ENCODE assay signal across 8 cellular contexts in the genomic region with DNA sequence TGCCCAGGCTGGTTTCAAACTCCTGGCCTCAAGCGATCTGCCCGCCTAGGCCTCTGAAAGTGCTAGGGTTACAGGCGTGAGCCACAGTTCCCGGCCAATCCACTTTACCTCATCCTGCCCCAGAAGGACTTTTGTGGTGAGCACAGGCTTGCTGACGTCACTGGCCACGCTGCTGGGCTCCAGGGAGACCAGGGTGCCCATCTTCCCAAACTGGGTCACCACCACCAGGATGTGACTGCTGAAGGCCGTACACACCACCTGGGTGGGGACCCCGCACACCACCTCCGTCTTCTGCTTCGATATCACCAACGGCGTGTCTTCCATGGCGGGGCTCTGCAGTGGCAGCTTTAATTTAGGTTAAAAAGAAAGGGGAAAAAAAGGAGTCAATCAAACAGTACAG. TPM values are rescaled to one million over a fixed set of nuclear protein-coding genes. Genes with fewer than 3 reads are reported as not detected.
DNase-seq lines count a peak whose midpoint lies in the region; ATAC-seq and TF ChIP-seq lines count a peak whose summit lies in the region.

No MANE protein-coding gene starts in this region.

- no peaks in the 10 kb centered on the region for H3K36me3 ChIP-seq in GM23338 (ENCODE audit: insufficient read depth)

- H3K9me3 Mint-ChIP-seq in GM23338 (no peaks in the 10 kb centered on the region), natural killer cell (no peaks in the 10 kb centered on the region)

- peaks cover 31% of the 10 kb centered on the region for H3K4me1 Mint-ChIP-seq in GM23338
- H3K4me1 Mint-ChIP-seq in natural killer cell = peaks cover 17 to 20% of the 10 kb centered on the region in 2 donors

- DNase-seq in GM23338 (ENCODE audit: low spot score) = no peak
- DNase-seq in RPMI7951 (ENCODE audit: low read depth) = peak; percentile 88
- DNase-seq in dorsolateral prefrontal cortex = no peak
- no peak for DNase-seq in natural killer cell
- no peak for DNase-seq in anterior cingulate cortex (lab: John Stamatoyannopoulos, UW)

- ATAC-seq in GM23338 (no peak), natural killer cell (no peak), HG03095 (IDR thresholded peaks at IDR 0.05; ENCODE audit: unreplicated experiment) (no peak), HG03342 (IDR thresholded peaks at IDR 0.05; ENCODE audit: unreplicated experiment) (no peak), HG03457 (IDR thresholded peaks at IDR 0.05; ENCODE audit: unreplicated experiment) (no peak)

- H3K27me3 Mint-ChIP-seq in GM23338 (ENCODE audit: insufficient read depth, low read depth, poor library complexity) = peaks cover 5% of the 10 kb centered on the region
- H3K27me3 Mint-ChIP-seq in natural killer cell (ENCODE audit: low read depth in 2 of 2) = no peaks in the 10 kb centered on the region

- no peaks in the 10 kb centered on the region for H3F3A ChIP-seq in GM23338 (replicated peaks; ENCODE audit: low read depth)

- H3K27ac Mint-ChIP-seq in GM23338 (peak overlapping the region; percentile 71), natural killer cell (peak overlapping the region; percentile 85 to 88)

- H2AFZ ChIP-seq in GM23338 = no peak overlapping the region

- H4K20me1 ChIP-seq in GM23338 (replicated peaks; ENCODE audit: insufficient read depth) = no peaks in the 10 kb centered on the region

- H3K27me3 ChIP-seq in GM23338 (ENCODE audit: insufficient read depth) (no peaks in the 10 kb centered on the region), dorsolateral prefrontal cortex (no peaks in the 10 kb centered on the region)

- H3K4me3 Mint-ChIP-seq in GM23338 (peak overlapping the region; percentile 72), natural killer cell (peak overlapping the region; percentile 85)

- H3K36me3 Mint-ChIP-seq in GM23338 (ENCODE audit: low read depth) (peaks cover 44% of the 10 kb centered on the region), natural killer cell (no peaks in the 10 kb centered on the region)

- H3K27ac ChIP-seq in GM23338 (ENCODE audit: low read depth) = no peak overlapping the region
- H3K27ac ChIP-seq in dorsolateral prefrontal cortex = peak overlapping the region in 32 of 59 donors; percentile 16 to 98 (median 94)

- TF ChIP-seq CTCF in GM23338 (conservative IDR thresholded peaks at IDR 0.05; ENCODE audit: low read depth in 2 of 2) (no peak), dorsolateral prefrontal cortex (IDR thresholded peaks at IDR 0.05 in 54 of 56, conservative IDR thresholded peaks at IDR 0.05 in 2 of 56; ENCODE audit: low read depth in 1 of 56, partially characterized antibody in 56 of 56) (no peak), natural killer cell (IDR thresholded peaks at IDR 0.05) (no peak)

- H3K4me3 ChIP-seq in GM23338 (peak overlapping the region; percentile 64; the same call in 1 of the 2 replicates), dorsolateral prefrontal cortex (peak overlapping the region in 58 of 59 donors; percentile 66 to 98 (median 91))

- H3K79me2 ChIP-seq in GM23338 (replicated peaks; ENCODE audit: insufficient read depth) = 0 out of 2 replicates have a peak, but pooled peaks cover 3% of the 10 kb centered on the region

- no peaks in the 10 kb centered on the region for H3K4me1 ChIP-seq in GM23338 (ENCODE audit: insufficient read depth)

- no peak overlapping the region for H3K4me2 ChIP-seq in GM23338

- H3K9me2 ChIP-seq in GM23338 (ENCODE audit: insufficient read depth) = no peaks in the 10 kb centered on the region

- intact Hi-C loops in dorsolateral prefrontal cortex (cut with DNase I) (loop anchor here (2.0 to 5.0 kb wide), 2 partner anchors 38 to 67 kb away; a partner anchor contains a TSS), natural killer cell (cut with micrococcal nuclease) (loop anchor here (1.0 kb wide), 1 partner anchor 37 kb away; no protein-coding TSS in a partner anchor)

TF ChIP-seq in GM23338, 12 proteins besides CTCF, POLR2A, EP300 and RAD21 (continues in another document):
- TF ChIP-seq ZNF331 (CRISPR knock-in tag; IDR thresholded peaks at IDR 0.05; ENCODE audit: low read depth) = no peak
- TF ChIP-seq JUNB (IDR thresholded peaks at IDR 0.05; ENCODE audit: unreplicated experiment) = no peak
- TF ChIP-seq, protein P1, sequence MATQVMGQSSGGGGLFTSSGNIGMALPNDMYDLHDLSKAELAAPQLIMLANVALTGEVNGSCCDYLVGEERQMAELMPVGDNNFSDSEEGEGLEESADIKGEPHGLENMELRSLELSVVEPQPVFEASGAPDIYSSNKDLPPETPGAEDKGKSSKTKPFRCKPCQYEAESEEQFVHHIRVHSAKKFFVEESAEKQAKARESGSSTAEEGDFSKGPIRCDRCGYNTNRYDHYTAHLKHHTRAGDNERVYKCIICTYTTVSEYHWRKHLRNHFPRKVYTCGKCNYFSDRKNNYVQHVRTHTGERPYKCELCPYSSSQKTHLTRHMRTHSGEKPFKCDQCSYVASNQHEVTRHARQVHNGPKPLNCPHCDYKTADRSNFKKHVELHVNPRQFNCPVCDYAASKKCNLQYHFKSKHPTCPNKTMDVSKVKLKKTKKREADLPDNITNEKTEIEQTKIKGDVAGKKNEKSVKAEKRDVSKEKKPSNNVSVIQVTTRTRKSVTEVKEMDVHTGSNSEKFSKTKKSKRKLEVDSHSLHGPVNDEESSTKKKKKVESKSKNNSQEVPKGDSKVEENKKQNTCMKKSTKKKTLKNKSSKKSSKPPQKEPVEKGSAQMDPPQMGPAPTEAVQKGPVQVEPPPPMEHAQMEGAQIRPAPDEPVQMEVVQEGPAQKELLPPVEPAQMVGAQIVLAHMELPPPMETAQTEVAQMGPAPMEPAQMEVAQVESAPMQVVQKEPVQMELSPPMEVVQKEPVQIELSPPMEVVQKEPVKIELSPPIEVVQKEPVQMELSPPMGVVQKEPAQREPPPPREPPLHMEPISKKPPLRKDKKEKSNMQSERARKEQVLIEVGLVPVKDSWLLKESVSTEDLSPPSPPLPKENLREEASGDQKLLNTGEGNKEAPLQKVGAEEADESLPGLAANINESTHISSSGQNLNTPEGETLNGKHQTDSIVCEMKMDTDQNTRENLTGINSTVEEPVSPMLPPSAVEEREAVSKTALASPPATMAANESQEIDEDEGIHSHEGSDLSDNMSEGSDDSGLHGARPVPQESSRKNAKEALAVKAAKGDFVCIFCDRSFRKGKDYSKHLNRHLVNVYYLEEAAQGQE (IDR thresholded peaks at IDR 0.05; ENCODE audit: unreplicated experiment) = no peak

RNA-seq across cellular contexts. Expression of a gene that starts 0.8 kb away (rescaled TPM):
- total RNA-seq in GM23338 (2014; rRNA removed; shearing (Covaris generic)) = 28.3 and 32.0 TPM in 2 replicates
- polyA plus RNA-seq in GM23338 (2016; fragmentation: Nextera tagmentation; extraction: Ambion mirVana) = 84.8 and 93.6 TPM in 2 replicates
- total RNA-seq in RPMI7951 (2014; rRNA removed; shearing (Covaris generic)) = 64.9 and 111 TPM in 2 replicates
- 10 to 100 TPM; 14.7 to 44.6 (median 28.9) TPM for total RNA-seq in dorsolateral prefrontal cortex
- total RNA-seq in natural killer cell = 10 to 100 TPM; 19.0 to 21.4 (median 20.5) TPM

RNA-seq across cellular contexts. Expression of a gene that starts 13.0 kb away (rescaled TPM):
- total RNA-seq in GM23338 (2014; rRNA removed; shearing (Covaris generic)) = 0.04 and 0.66 TPM in 2 replicates
- polyA plus RNA-seq in GM23338 (2016; fragmentation: Nextera tagmentation; extraction: Ambion mirVana) = 0.03 and 0.18 TPM in 2 replicates
- total RNA-seq in RPMI7951 (2014; rRNA removed; shearing (Covaris generic)) = 0.10 TPM in 1 of 2 replicates, not detected in the other
- total RNA-seq in dorsolateral prefrontal cortex (under 1 TPM in 31 of 120 experiments, not detected in 89; 0.07 to 0.85 (median 0.16) TPM), natural killer cell (under 1 TPM in 1 of 3 donors, not detected in 2; 0.14 TPM)

RNA-seq across cellular contexts. Expression of a gene that starts 38.5 kb away (rescaled TPM):
- 14.2 and 19.3 TPM in 2 replicates for total RNA-seq in GM23338 (2014; rRNA removed; shearing (Covaris generic))
- polyA plus RNA-seq in GM23338 (2016; fragmentation: Nextera tagmentation; extraction: Ambion mirVana) = 4.4 and 5.1 TPM in 2 replicates
- total RNA-seq in RPMI7951 (2014; rRNA removed; shearing (Covaris generic)) = 4.4 and 12.0 TPM in 2 replicates
- total RNA-seq in dorsolateral prefrontal cortex (10 to 100 TPM; 20.6 to 96.7 (median 37.6) TPM), natural killer cell (10 to 100 TPM; 57.9 to 71.3 (median 62.8) TPM)
